8 cellular contexts compared by ENCODE assay signal in genomic region chr2:174730530-174731018, GRCh38. TPM values are rescaled to one million over a fixed set of nuclear protein-coding genes. Genes with fewer than 3 reads are reported as not detected.
DNase-seq lines count a peak whose midpoint lies in the region; ATAC-seq and TF ChIP-seq lines count a peak whose summit lies in the region.

No MANE protein-coding gene starts in this region.

- CTCF ChIA-PET in activated B cell treated with CpG ODN at 0.5 μM for 24 hours (lab: Charles Lee) = interaction anchor here (0.7 kb wide), 1 partner anchor 18 kb away, joined by 3 read pairs; no protein-coding TSS in a partner anchor

- peak overlapping the region; percentile 52 for H3K4me3 ChIP-seq in CD4-positive, CD25-positive, alpha-beta regulatory T cell (ENCODE audit: low read depth, low read length)
- H3K4me3 ChIP-seq in rectal smooth muscle tissue (ENCODE audit: low read length) (peak overlapping the region; percentile 56), Peyer's patch (peak overlapping the region in 2 of 4 donors; percentile 38 to 44)

- peaks cover 0 to 2% (median 0%) of the 10 kb centered on the region in 7 donors for H3K9me3 Mint-ChIP-seq in CD4-positive, CD25-positive, alpha-beta regulatory T cell
- no peaks in the 10 kb centered on the region for H3K9me3 Mint-ChIP-seq in activated B cell treated with CpG ODN at 0.5 μM for 24 hours
- H3K9me3 Mint-ChIP-seq in glutamatergic neuron (ENCODE audit: unreplicated experiment) = peaks cover 3% of the 10 kb centered on the region

- peak overlapping the region; percentile 85 to 91 (median 88) for H3K4me3 Mint-ChIP-seq in CD4-positive, CD25-positive, alpha-beta regulatory T cell
- peak overlapping the region; percentile 80 for H3K4me3 Mint-ChIP-seq in activated B cell treated with CpG ODN at 0.5 μM for 24 hours
- H3K4me3 Mint-ChIP-seq in glutamatergic neuron (ENCODE audit: unreplicated experiment) = peak overlapping the region; percentile 83

- H3K9ac ChIP-seq in rectal smooth muscle tissue (ENCODE audit: low read length) = no peak overlapping the region

- peaks cover 9% of the 10 kb centered on the region for H3K27me3 ChIP-seq in CD4-positive, CD25-positive, alpha-beta regulatory T cell (ENCODE audit: control insufficient read depth, insufficient read depth, low read length)
- H3K27me3 ChIP-seq in rectal smooth muscle tissue (ENCODE audit: control insufficient read depth, insufficient read depth, low read length) = peaks cover 6% of the 10 kb centered on the region
- peaks cover 0 to 13% of the 10 kb centered on the region in 2 donors for H3K27me3 ChIP-seq in Peyer's patch

- peak overlapping the region in 2 of 3 donors; percentile 16 to 53 for H3K27ac Mint-ChIP-seq in CD4-positive, CD25-positive, alpha-beta regulatory T cell
- H3K27ac Mint-ChIP-seq in activated B cell treated with CpG ODN at 0.5 μM for 24 hours = no peak overlapping the region
- no peak overlapping the region for H3K27ac Mint-ChIP-seq in glutamatergic neuron (ENCODE audit: unreplicated experiment)

- H3K4me1 Mint-ChIP-seq in CD4-positive, CD25-positive, alpha-beta regulatory T cell = peaks cover 0 to 21% (median 8%) of the 10 kb centered on the region in 4 donors
- H3K4me1 Mint-ChIP-seq in activated B cell treated with CpG ODN at 0.5 μM for 24 hours (peaks cover 10% of the 10 kb centered on the region), glutamatergic neuron (ENCODE audit: low read depth, unreplicated experiment) (peaks cover 7% of the 10 kb centered on the region)

- H3K36me3 Mint-ChIP-seq in CD4-positive, CD25-positive, alpha-beta regulatory T cell = no peaks in the 10 kb centered on the region
- no peaks in the 10 kb centered on the region for H3K36me3 Mint-ChIP-seq in activated B cell treated with CpG ODN at 0.5 μM for 24 hours (ENCODE audit: low read depth)
- H3K36me3 Mint-ChIP-seq in glutamatergic neuron (ENCODE audit: unreplicated experiment) = no peaks in the 10 kb centered on the region

- TF ChIP-seq CTCF in activated B cell treated with CpG ODN at 0.5 μM for 24 hours (IDR thresholded peaks at IDR 0.05) = no peak
- TF ChIP-seq CTCF in glutamatergic neuron (IDR thresholded peaks at IDR 0.05; ENCODE audit: partially characterized antibody, unreplicated experiment) = no peak
- TF ChIP-seq CTCF in Peyer's patch (IDR thresholded peaks at IDR 0.05) = no peak

- ATAC-seq in CD4-positive, CD25-positive, alpha-beta regulatory T cell (ENCODE audit: low read depth in 2 of 2) = no peak
- ATAC-seq in activated B cell treated with CpG ODN at 0.5 μM for 24 hours (ENCODE audit: low read depth) (no peak), HG03108 (IDR thresholded peaks at IDR 0.05; ENCODE audit: unreplicated experiment) (no peak)

- peaks cover 62% of the 10 kb centered on the region for H3K27me3 Mint-ChIP-seq in CD4-positive, CD25-positive, alpha-beta regulatory T cell
- H3K27me3 Mint-ChIP-seq in activated B cell treated with CpG ODN at 0.5 μM for 24 hours (peaks cover 47% of the 10 kb centered on the region), glutamatergic neuron (ENCODE audit: unreplicated experiment) (peaks cover 7% of the 10 kb centered on the region)

- DNase-seq in CD4-positive, CD25-positive, alpha-beta regulatory T cell = no peak
- DNase-seq in activated B cell treated with CpG ODN at 0.5 μM for 24 hours (no peak), glutamatergic neuron (peak; percentile 43), Peyer's patch (no peak), UCSD-AML1 (lab: John Stamatoyannopoulos, UW; ENCODE audit: unreplicated experiment) (no peak), mucosa of gallbladder (ENCODE audit: low spot score) (no peak)

- intact Hi-C loops in activated B cell treated with CpG ODN at 0.5 μM for 24 hours (cut with micrococcal nuclease) = no loop called here

- no peak overlapping the region for H3K27ac ChIP-seq in CD4-positive, CD25-positive, alpha-beta regulatory T cell (ENCODE audit: insufficient read depth, low read length, poor library complexity, severe bottlenecking)
- H3K27ac ChIP-seq in rectal smooth muscle tissue (ENCODE audit: low read depth, low read length) (no peak overlapping the region), Peyer's patch (no peak overlapping the region)

- no peaks in the 10 kb centered on the region for H3K9me3 ChIP-seq in CD4-positive, CD25-positive, alpha-beta regulatory T cell (ENCODE audit: control insufficient read depth in 2 of 2, low read length in 2 of 2)
- H3K9me3 ChIP-seq in Peyer's patch = no peaks in the 10 kb centered on the region

- POLR2A ChIA-PET in activated B cell treated with CpG ODN at 0.5 μM for 24 hours (lab: Charles Lee) = no interaction called here

- no peak for TF ChIP-seq POLR2A in Peyer's patch (IDR thresholded peaks at IDR 0.05)

- H3K4me1 ChIP-seq in CD4-positive, CD25-positive, alpha-beta regulatory T cell (ENCODE audit: control insufficient read depth, insufficient read depth, low read length, poor library complexity, severe bottlenecking) = peaks cover 11% of the 10 kb centered on the region
- H3K4me1 ChIP-seq in rectal smooth muscle tissue (ENCODE audit: control insufficient read depth, insufficient read depth, low read length) (no peaks in the 10 kb centered on the region), Peyer's patch (peaks cover 0 to 12% (median 0%) of the 10 kb centered on the region in 4 donors)

- H3K36me3 ChIP-seq in CD4-positive, CD25-positive, alpha-beta regulatory T cell (ENCODE audit: control insufficient read depth, insufficient read depth, low read length) = no peaks in the 10 kb centered on the region
- H3K36me3 ChIP-seq in rectal smooth muscle tissue (ENCODE audit: control insufficient read depth, insufficient read depth, low read length) (no peaks in the 10 kb centered on the region), Peyer's patch (no peaks in the 10 kb centered on the region)

RNA-seq across cellular contexts. Expression of gene CHRNA1, which starts 33.7 kb away (rescaled TPM):
- total RNA-seq in CD4-positive, CD25-positive, alpha-beta regulatory T cell = 0.25 TPM
- polyA plus RNA-seq in CD4-positive, CD25-positive, alpha-beta regulatory T cell = under 1 TPM in 3 of 4 donors, not detected in 1; 0.41 to 0.68 (median 0.54) TPM
- not detected in 2 replicates for total RNA-seq in activated B cell treated with CpG ODN at 0.5 μM for 24 hours
- 161 TPM for total RNA-seq in glutamatergic neuron (ENCODE audit: unreplicated experiment)
- not detected for total RNA-seq in Peyer's patch
- total RNA-seq in mucosa of gallbladder = not detected

Comparison
In these comparisons a context has a peak if more than half of its experiments do, and no peak if none do; other contexts are left out.
1. H3K27ac Mint-ChIP-seq: peak in CD4-positive, CD25-positive, alpha-beta regulatory T cell (2 of 3); none in activated B cell treated with CpG ODN at 0.5 μM for 24 hours (single experiment) and glutamatergic neuron (single experiment).
2. RNA of gene CHRNA1, which starts 33.7 kb away (total RNA-seq): 161 TPM in glutamatergic neuron (single experiment); 0.25 TPM in CD4-positive, CD25-positive, alpha-beta regulatory T cell (single experiment), not detected in activated B cell treated with CpG ODN at 0.5 μM for 24 hours, not detected in Peyer's patch and not detected in mucosa of gallbladder (single experiment); every median in the first group is over 100 times any median in the second.
3. Peak in every context shown above with its lines, with median percentiles within 50 percentile points of each other: H3K4me3 Mint-ChIP-seq.